In genomic region chr3:115857518-115858136, GRCh38 we compare ENCODE assay signal across 14 cellular contexts.
"Had no signal": no experiment of that assay in that cellular context is flagged by ENCODE, and none has a peak within 500 bp of the region (broad histone marks: within the 10 kb centered on the region; RNA-seq: fewer than 3 reads in every experiment).

No MANE protein-coding gene starts in this region.

- H3K27ac Mint-ChIP-seq: activated naive CD4-positive, alpha-beta T cell treated with anti-CD3 and anti-CD28 coated beads, Interleukin-2, amount 50 U/mL, for 24 hours; T-helper 17 cell had no signal

- H3K36me3 ChIP-seq: lower lobe of right lung, tibial artery, uterus had no signal

- H3K4me3 ChIP-seq: lower lobe of right lung, skin epidermis, tibial artery, uterus had no signal

- H3K79me2 ChIP-seq: parathyroid adenoma had no signal

- H2AFZ ChIP-seq: parathyroid adenoma had no signal

- ATAC-seq: lower lobe of right lung, T-helper 17 cell had no signal

- H3K9me3 Mint-ChIP-seq: activated naive CD4-positive, alpha-beta T cell treated with anti-CD3 and anti-CD28 coated beads, Interleukin-2, amount 50 U/mL, for 24 hours had no signal

- H3K9me3 ChIP-seq: lower lobe of right lung, tibial artery, uterus had no signal

- DNase-seq: activated CD4-positive, alpha-beta T cell treated with anti-CD3 and anti-CD28 coated beads, Interleukin-2, amount 50 U/mL, for 1 hour; activated CD4-positive, CD25-positive, alpha-beta regulatory T cell; amniotic stem cell; hippocampal formation; lower lobe of right lung; midbrain; T-helper 17 cell; tibial artery; uterus had no signal

- H3K27ac ChIP-seq: lower lobe of right lung, parathyroid adenoma, skin epidermis, tibial artery, uterus had no signal

- H3K27me3 ChIP-seq: tibial artery, uterus had no signal

- FAIRE-seq: colon, TTC549 had no signal

- H3K4me1 ChIP-seq: parathyroid adenoma, tibial artery had no signal

- H3K9ac ChIP-seq: parathyroid adenoma had no signal

- H3K4me1 Mint-ChIP-seq: activated naive CD4-positive, alpha-beta T cell treated with anti-CD3 and anti-CD28 coated beads, Interleukin-2, amount 50 U/mL, for 24 hours; T-helper 17 cell had no signal

- H3K36me3 Mint-ChIP-seq: activated naive CD4-positive, alpha-beta T cell treated with anti-CD3 and anti-CD28 coated beads, Interleukin-2, amount 50 U/mL, for 24 hours had no signal

- H3K4me3 Mint-ChIP-seq: activated naive CD4-positive, alpha-beta T cell treated with anti-CD3 and anti-CD28 coated beads, Interleukin-2, amount 50 U/mL, for 24 hours; T-helper 17 cell had no signal
